1 cellular context compared by ENCODE assay signal in the genomic region with DNA sequence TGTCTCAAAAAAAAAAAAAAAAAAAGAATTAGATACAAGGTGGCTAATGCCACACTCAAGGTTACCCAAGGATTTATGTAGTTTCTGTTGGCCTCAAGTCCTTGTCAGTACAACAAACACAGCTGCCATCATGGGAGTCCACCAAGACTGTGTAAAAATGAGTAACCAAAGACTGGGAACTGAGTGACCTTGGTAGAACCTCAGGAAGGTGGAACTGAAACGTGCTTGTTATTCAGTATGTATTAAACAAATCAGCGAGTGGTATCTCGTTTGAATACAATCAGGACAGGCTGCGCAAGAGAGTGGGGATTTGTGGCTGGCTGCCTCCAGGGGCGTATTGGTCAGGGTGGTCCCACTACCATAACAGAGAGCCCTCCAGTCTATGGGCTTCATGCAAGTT.
TF ChIP-seq lines count a peak whose summit lies in the region.

No MANE protein-coding gene starts in this region.

TF ChIP-seq in GM12878, 131 proteins besides CTCF, POLR2A, EP300 and RAD21:
- TF ChIP-seq RFX5 (IDR thresholded peaks at IDR 0.05; ENCODE audit: low read depth, low read length) (no peak), TCF12 (IDR thresholded peaks at IDR 0.05; ENCODE audit: low read depth, low read length) (0 out of 2 replicates have a peak, but pooled peaks have one; percentile 17), ETV6 (conservative IDR thresholded peaks at IDR 0.05 in 1 of 2, IDR thresholded peaks at IDR 0.05 in 1 of 2; ENCODE audit: borderline replicate concordance in 1 of 2, low read depth in 1 of 2) (no peak), EED (IDR thresholded peaks at IDR 0.05; ENCODE audit: low read depth) (no peak), KAT2A (conservative IDR thresholded peaks at IDR 0.05; ENCODE audit: control insufficient read depth, low read depth, low read length) (no peak), ESRRA (IDR thresholded peaks at IDR 0.05; ENCODE audit: low read length) (peak; percentile 88; the same call in 1 of the 2 replicates), SUPT20H (IDR thresholded peaks at IDR 0.05; ENCODE audit: borderline replicate concordance, control insufficient read depth, low read depth, low read length) (no peak), ZBTB11 (CRISPR knock-in tag; IDR thresholded peaks at IDR 0.05) (no peak), NRF1 (conservative IDR thresholded peaks at IDR 0.05; ENCODE audit: low read depth, low read length) (no peak), PAX5 (IDR thresholded peaks at IDR 0.05; ENCODE audit: borderline replicate concordance, low read depth, low read length) (peak; percentile 69; the same call in 1 of the 2 replicates), ZZZ3 (IDR thresholded peaks at IDR 0.05; ENCODE audit: control insufficient read depth, insufficient read length, low read depth) (no peak), HDGF (IDR thresholded peaks at IDR 0.05) (no peak), PAX8 (IDR thresholded peaks at IDR 0.05) (no peak), MEF2A (IDR thresholded peaks at IDR 0.05; ENCODE audit: insufficient read depth, low read depth, low read length) (no peak), MTA2 (IDR thresholded peaks at IDR 0.05; ENCODE audit: low read depth) (peak; percentile 52; the same call in 1 of the 2 replicates), SMC3 (IDR thresholded peaks at IDR 0.05; ENCODE audit: borderline replicate concordance, low read length) (no peak), POU2F2 (IDR thresholded peaks at IDR 0.05; ENCODE audit: borderline replicate concordance, low read depth, low read length) (peak; percentile 38; the same call in 1 of the 3 replicates), RUNX3 (IDR thresholded peaks at IDR 0.05; ENCODE audit: low read length) (peak; percentile 28; the same call in 1 of the 2 replicates), CHD4 (IDR thresholded peaks at IDR 0.05) (no peak), NR2F1 (conservative IDR thresholded peaks at IDR 0.05) (peak; percentile 43; the same call in 1 of the 2 replicates), IKZF1 (conservative IDR thresholded peaks at IDR 0.05) (peak; percentile 15; the same call in 1 of the 2 replicates), RELB (IDR thresholded peaks at IDR 0.05; ENCODE audit: low read depth) (peak; percentile 50; the same call in 1 of the 2 replicates), JUND (IDR thresholded peaks at IDR 0.05; ENCODE audit: low read depth, low read length) (no peak), CBX3 (IDR thresholded peaks at IDR 0.05; ENCODE audit: borderline replicate concordance, low read depth) (no peak), KDM1A (IDR thresholded peaks at IDR 0.05; ENCODE audit: borderline replicate concordance) (no peak), MXI1 (IDR thresholded peaks at IDR 0.05; ENCODE audit: low read depth, low read length) (no peak), FOXK2 (IDR thresholded peaks at IDR 0.05) (no peak), ZSCAN29 (IDR thresholded peaks at IDR 0.05) (no peak), MTA3 (IDR thresholded peaks at IDR 0.05; ENCODE audit: borderline replicate concordance, low read length) (no peak), SPI1 (IDR thresholded peaks at IDR 0.05; ENCODE audit: borderline replicate concordance, insufficient read depth, low read depth, low read length) (peak; percentile 85), POLR2AphosphoS5 (IDR thresholded peaks at IDR 0.05; ENCODE audit: low read length) (no peak), SUZ12 (IDR thresholded peaks at IDR 0.05; ENCODE audit: unreplicated experiment) (no peak), IRF4 (IDR thresholded peaks at IDR 0.05; ENCODE audit: low read depth, low read length) (0 out of 2 replicates have a peak, but pooled peaks have one; percentile 41), IKZF2 (IDR thresholded peaks at IDR 0.05) (peak; percentile 45 to 49; a peak in 2 of 4 replicates), BHLHE40 (IDR thresholded peaks at IDR 0.05; ENCODE audit: borderline replicate concordance in 1 of 2, low read depth in 2 of 2, low read length in 1 of 2) (peak; percentile 34 to 67; a peak in 3 of 4 replicates)
- TF ChIP-seq, protein P1, sequence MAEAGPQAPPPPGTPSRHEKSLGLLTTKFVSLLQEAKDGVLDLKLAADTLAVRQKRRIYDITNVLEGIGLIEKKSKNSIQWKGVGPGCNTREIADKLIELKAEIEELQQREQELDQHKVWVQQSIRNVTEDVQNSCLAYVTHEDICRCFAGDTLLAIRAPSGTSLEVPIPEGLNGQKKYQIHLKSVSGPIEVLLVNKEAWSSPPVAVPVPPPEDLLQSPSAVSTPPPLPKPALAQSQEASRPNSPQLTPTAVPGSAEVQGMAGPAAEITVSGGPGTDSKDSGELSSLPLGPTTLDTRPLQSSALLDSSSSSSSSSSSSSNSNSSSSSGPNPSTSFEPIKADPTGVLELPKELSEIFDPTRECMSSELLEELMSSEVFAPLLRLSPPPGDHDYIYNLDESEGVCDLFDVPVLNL (IDR thresholded peaks at IDR 0.05; ENCODE audit: low read depth, low read length), result no peak
- TF ChIP-seq, protein P2, sequence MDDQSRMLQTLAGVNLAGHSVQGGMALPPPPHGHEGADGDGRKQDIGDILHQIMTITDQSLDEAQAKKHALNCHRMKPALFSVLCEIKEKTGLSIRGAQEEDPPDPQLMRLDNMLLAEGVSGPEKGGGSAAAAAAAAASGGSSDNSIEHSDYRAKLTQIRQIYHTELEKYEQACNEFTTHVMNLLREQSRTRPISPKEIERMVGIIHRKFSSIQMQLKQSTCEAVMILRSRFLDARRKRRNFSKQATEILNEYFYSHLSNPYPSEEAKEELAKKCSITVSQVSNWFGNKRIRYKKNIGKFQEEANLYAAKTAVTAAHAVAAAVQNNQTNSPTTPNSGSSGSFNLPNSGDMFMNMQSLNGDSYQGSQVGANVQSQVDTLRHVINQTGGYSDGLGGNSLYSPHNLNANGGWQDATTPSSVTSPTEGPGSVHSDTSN (IDR thresholded peaks at IDR 0.05; ENCODE audit: insufficient replicate concordance, low read depth, low read length), result peak; percentile 25
